ENCODE assay signal across 8 cellular contexts in genomic region chr13:97222934-97223710, GRCh38. TPM values are rescaled to one million over a fixed set of nuclear protein-coding genes. Genes with fewer than 3 reads are reported as not detected.
A peak's percentile ranks its signal among the peaks of the same experiment; 100 is the strongest.
DNase-seq lines count a peak whose midpoint lies in the region; ATAC-seq and TF ChIP-seq lines count a peak whose summit lies in the region.

No MANE protein-coding gene starts in this region.

- H3K27me3 ChIP-seq in endodermal cell (ENCODE audit: control insufficient read depth, insufficient read depth, low read length, poor library complexity, severe bottlenecking), result peaks cover 91% of the 10 kb centered on the region
- H3K27me3 ChIP-seq in neutrophil, result peaks cover 67% of the 10 kb centered on the region

- TF ChIP-seq CTCF in endodermal cell (conservative IDR thresholded peaks at IDR 0.05), result no peak
- no peak for TF ChIP-seq CTCF in neutrophil (IDR thresholded peaks at IDR 0.05)

- peaks cover 94% of the 10 kb centered on the region for H3K27me3 Mint-ChIP-seq in endodermal cell (ENCODE audit: insufficient read depth)

- H3K9me3 ChIP-seq in endodermal cell (ENCODE audit: control insufficient read depth, low read length) (no peaks in the 10 kb centered on the region), neutrophil (no peaks in the 10 kb centered on the region)

- H3K27ac ChIP-seq in endodermal cell (ENCODE audit: low read depth, low read length) (peak overlapping the region; percentile 83), neutrophil (peak overlapping the region; percentile 24)

- H3K36me3 ChIP-seq in endodermal cell (ENCODE audit: control insufficient read depth, insufficient read depth, low read length) (no peaks in the 10 kb centered on the region), neutrophil (no peaks in the 10 kb centered on the region)

- H3K9me3 Mint-ChIP-seq in endodermal cell, result no peaks in the 10 kb centered on the region

- peak overlapping the region; percentile 25 for H3K4me3 Mint-ChIP-seq in endodermal cell

- H3K9ac ChIP-seq in endodermal cell (ENCODE audit: extremely low read depth, low read length, poor library complexity, severe bottlenecking), result peak overlapping the region; percentile 72

- H3K4me3 ChIP-seq in endodermal cell (ENCODE audit: low read length) (peak overlapping the region; percentile 73), neutrophil (ENCODE audit: low read depth in 1 of 2, low read length in 1 of 2) (no peak overlapping the region)

- DNase-seq in NCI-H1092 treated with DMSO at 0.1 percent for 48 hours (lab: John Stamatoyannopoulos, UW), result peak; percentile 76
- no peak for DNase-seq in NCI-H1092 (lab: John Stamatoyannopoulos, UW)
- peak; percentile 40 for DNase-seq in NCI-H748 treated with DMSO at 0.1 percent for 48 hours (lab: John Stamatoyannopoulos, UW)
- no peak for DNase-seq in endodermal cell
- no peak for DNase-seq in T1000 (lab: John Stamatoyannopoulos, UW)
- no peak for DNase-seq in stimulated activated CD4-positive, alpha-beta T cell treated with anti-CD3 and anti-CD28 coated beads, Interleukin-4, amount 100 ng/mL, for 24 hours

- peaks cover 34% of the 10 kb centered on the region for H3K4me1 Mint-ChIP-seq in endodermal cell

- 61 to 70% methylated on average over 5 to 7 of the region's 8 CpGs for WGBS in endodermal cell (ENCODE audit: insufficient coverage in 1 of 2, insufficient read length in 1 of 2), 2 experiments

- peaks cover 12% of the 10 kb centered on the region for H3K4me1 ChIP-seq in endodermal cell (ENCODE audit: control insufficient read depth, insufficient read depth, low read length)
- H3K4me1 ChIP-seq in neutrophil (ENCODE audit: control insufficient read depth in 1 of 2, insufficient read depth in 1 of 2, low read depth in 1 of 2, low read length in 1 of 2), result peaks cover 13 to 28% of the 10 kb centered on the region in 2 experiments

- no peak overlapping the region for H3K27ac Mint-ChIP-seq in endodermal cell

- no peak for ATAC-seq in HG03039 (IDR thresholded peaks at IDR 0.05; ENCODE audit: unreplicated experiment)

- H3K36me3 Mint-ChIP-seq in endodermal cell (ENCODE audit: low read depth), result no peaks in the 10 kb centered on the region

RNA-seq across cellular contexts. Expression of gene MBNL2, which starts 1.0 kb away (rescaled TPM):
- total RNA-seq in endodermal cell, result 1 to 10 TPM; 1.7 to 3.3 TPM
- polyA plus RNA-seq in endodermal cell (2013, experiment 1 of 2), result 22.0 TPM
- polyA plus RNA-seq in endodermal cell (2013, experiment 2 of 2), result 22.7 TPM

Comparison
In these comparisons a context has a peak if more than half of its experiments do, and no peak if none do; other contexts are left out.
1. DNase-seq: peak in NCI-H1092 treated with DMSO at 0.1 percent for 48 hours (single experiment) and NCI-H748 treated with DMSO at 0.1 percent for 48 hours (single experiment); none in NCI-H1092 (single experiment), endodermal cell (single experiment), T1000 (single experiment) and stimulated activated CD4-positive, alpha-beta T cell treated with anti-CD3 and anti-CD28 coated beads, Interleukin-4, amount 100 ng/mL, for 24 hours (single experiment).